ENCODE assay signal across 23 cellular contexts in the genomic region with DNA sequence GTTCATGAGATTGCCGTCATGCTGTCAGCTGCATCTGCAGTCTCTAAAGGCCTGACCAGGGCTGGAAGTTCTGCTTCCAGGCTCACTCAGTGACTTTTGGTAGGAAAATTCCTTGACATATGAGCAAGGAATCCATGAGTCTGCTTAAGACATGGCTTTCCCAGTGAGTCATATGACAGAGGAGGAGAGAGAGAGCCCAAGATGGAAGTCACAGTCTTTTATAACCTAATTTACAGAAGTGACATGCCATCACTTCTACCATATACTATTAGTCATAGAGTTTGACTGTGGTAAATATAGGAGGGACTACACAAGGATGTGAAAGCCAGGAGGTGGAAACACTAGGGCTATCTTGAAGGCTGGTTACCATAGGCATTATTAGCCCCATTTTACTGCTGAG.
DNase-seq lines count a peak whose midpoint lies in the region; ATAC-seq and TF ChIP-seq lines count a peak whose summit lies in the region.
"Had no signal": no experiment of that assay in that cellular context is flagged by ENCODE, and none has a peak within 500 bp of the region (broad histone marks: within the 10 kb centered on the region; RNA-seq: fewer than 3 reads in every experiment).

No MANE protein-coding gene starts in this region.

- DNase-seq in ELR (ENCODE audit: low read depth) = peak; percentile 14
- peak; percentile 56 for DNase-seq in MV-4-11 (lab: John Stamatoyannopoulos, UW)
- DNase-seq in fibroblast of the aortic adventitia (ENCODE audit: low read depth) = peak; percentile 41
- no peak for DNase-seq in cerebellum (ENCODE audit: low spot score)
- no peak for DNase-seq in SW 1271 (lab: John Stamatoyannopoulos, UW)
- DNase-seq: activated CD8-positive, alpha-beta T cell treated with anti-CD3 and anti-CD28 coated beads, Interleukin-2, amount 10 ng/mL, durations not matched to agents 7 days and 5 days; activated naive CD4-positive, alpha-beta T cell; activated T-cell treated with anti-CD3 and anti-CD28 coated beads, Interleukin-2, amount 50 U/mL, for 1 hour; left lung; NCI-H524 treated with DMSO at 0.1 percent for 48 hours; nephron progenitor cell; posterior cingulate gyrus; RPMI8226; stimulated activated CD4-positive, alpha-beta T cell treated with anti-CD3 and anti-CD28 coated beads, Interleukin-2, amount 100 ng/mL, for 24 hours; stimulated activated naive CD8-positive, alpha-beta T cell treated with anti-CD3 and anti-CD28 coated beads, Interleukin-15, Interleukin-2, amounts not matched to agents 100 U/mL and 50 U/mL, for 24 hours; T1000; transverse colon had no signal

- no peak for TF ChIP-seq CTCF in fibroblast of the aortic adventitia (IDR thresholded peaks at IDR 0.05; ENCODE audit: insufficient read depth, low read length)

- H3K4me1 Mint-ChIP-seq in stimulated activated memory B cell treated with anti-CD40 and anti-IgM and Interleukin-4, amounts not matched to agents 10 μg/mL and 1 μg/mL and 100 μg/mL, for 72 hours = peaks cover 56% of the 10 kb centered on the region
- H3K4me1 Mint-ChIP-seq: central memory CD8-positive, alpha-beta T cell had no signal

- H3K9me3 Mint-ChIP-seq in stimulated activated memory B cell treated with anti-CD40 and anti-IgM and Interleukin-4, amounts not matched to agents 10 μg/mL and 1 μg/mL and 100 μg/mL, for 72 hours = peaks cover 3% of the 10 kb centered on the region
- H3K9me3 Mint-ChIP-seq: central memory CD8-positive, alpha-beta T cell; nephron progenitor cell had no signal

- H3K27me3 Mint-ChIP-seq in stimulated activated memory B cell treated with anti-CD40 and anti-IgM and Interleukin-4, amounts not matched to agents 10 μg/mL and 1 μg/mL and 100 μg/mL, for 72 hours = no peaks in the 10 kb centered on the region

- peak; percentile 44 for ATAC-seq in stimulated activated memory B cell treated with anti-CD40 and anti-IgM and Interleukin-4, amounts not matched to agents 10 μg/mL and 1 μg/mL and 100 μg/mL, for 72 hours
- ATAC-seq in HG03432 (IDR thresholded peaks at IDR 0.05; ENCODE audit: unreplicated experiment) = no peak
- ATAC-seq: activated CD8-positive, alpha-beta T cell treated with anti-CD3 and anti-CD28 coated beads, Interleukin-2, amount 10 ng/mL, durations not matched to agents 7 days and 5 days; esophagus mucosa; left lung; stimulated activated naive CD8-positive, alpha-beta T cell treated with anti-CD3 and anti-CD28 coated beads, Interleukin-15, Interleukin-2, amounts not matched to agents 100 U/mL and 50 U/mL, for 24 hours had no signal

- no peak overlapping the region for H3K4me3 ChIP-seq in fibroblast of the aortic adventitia (ENCODE audit: low read depth, low read length)
- H3K4me3 ChIP-seq: ascending aorta, BLaER1, left lung, transverse colon had no signal

- H3K4me3 Mint-ChIP-seq in stimulated activated memory B cell treated with anti-CD40 and anti-IgM and Interleukin-4, amounts not matched to agents 10 μg/mL and 1 μg/mL and 100 μg/mL, for 72 hours = no peak overlapping the region
- H3K4me3 Mint-ChIP-seq: activated CD8-positive, alpha-beta T cell treated with anti-CD3 and anti-CD28 coated beads, Interleukin-2, amount 10 ng/mL, durations not matched to agents 7 days and 5 days; central memory CD8-positive, alpha-beta T cell; nephron progenitor cell had no signal

- H3K36me3 Mint-ChIP-seq in stimulated activated memory B cell treated with anti-CD40 and anti-IgM and Interleukin-4, amounts not matched to agents 10 μg/mL and 1 μg/mL and 100 μg/mL, for 72 hours = no peaks in the 10 kb centered on the region

- no peak overlapping the region for H3K27ac Mint-ChIP-seq in stimulated activated memory B cell treated with anti-CD40 and anti-IgM and Interleukin-4, amounts not matched to agents 10 μg/mL and 1 μg/mL and 100 μg/mL, for 72 hours
- H3K27ac Mint-ChIP-seq: activated CD8-positive, alpha-beta T cell treated with anti-CD3 and anti-CD28 coated beads, Interleukin-2, amount 10 ng/mL, durations not matched to agents 7 days and 5 days; nephron progenitor cell had no signal

Comparison
In these comparisons a context has a peak if more than half of its experiments do, and no peak if none do; other contexts are left out.
1. DNase-seq: peak in ELR (single experiment), MV-4-11 (single experiment) and fibroblast of the aortic adventitia (single experiment); none in cerebellum (single experiment) and SW 1271 (0 of 2).